Comparison of ENCODE assay signal across 8 cellular contexts in genomic region chr13:24747248-24748151, GRCh38. TPM values are rescaled to one million over a fixed set of nuclear protein-coding genes. Genes with fewer than 3 reads are reported as not detected.
A peak's percentile ranks its signal among the peaks of the same experiment; 100 is the strongest.
DNase-seq lines count a peak whose midpoint lies in the region; ATAC-seq and TF ChIP-seq lines count a peak whose summit lies in the region.

No MANE protein-coding gene starts in this region.

- no CpG with 5 or more reads among the region's 68 CpGs for WGBS in iPS DF 6.9 (ENCODE audit: insufficient coverage, insufficient read length)

- no peaks in the 10 kb centered on the region for H3K36me3 ChIP-seq in left ventricle myocardium inferior
- H3K36me3 ChIP-seq in iPS DF 6.9 (ENCODE audit: control insufficient read depth, insufficient read depth, low read length), result no peaks in the 10 kb centered on the region; the same call in 1 of the 2 replicates

- H3K4me3 Mint-ChIP-seq in activated B cell treated with CpG ODN at 0.5 μM for 24 hours, result peak overlapping the region; percentile 66
- H3K4me3 Mint-ChIP-seq in stimulated activated effector memory CD8-positive, alpha-beta T cell treated with anti-CD3 and anti-CD28 coated beads, Interleukin-12 subunit alpha, Interleukin-12 subunit beta, amount 100 ng/mL, for 72 hours, result peak overlapping the region; percentile 62

- peaks cover 21% of the 10 kb centered on the region for H3K4me1 ChIP-seq in left ventricle myocardium inferior
- H3K4me1 ChIP-seq in iPS DF 6.9 (ENCODE audit: control insufficient read depth, insufficient read depth, low read length), result peaks cover 7% of the 10 kb centered on the region; the same call in 1 of the 2 replicates

- POLR2A ChIA-PET in activated B cell treated with CpG ODN at 0.5 μM for 24 hours (lab: Charles Lee), result no interaction called here

- intact Hi-C loops in left ventricle myocardium inferior (cut with micrococcal nuclease) (no loop called here), Right ventricle myocardium superior (cut with DNase I) (no loop called here), activated B cell treated with CpG ODN at 0.5 μM for 24 hours (cut with micrococcal nuclease) (no loop called here)

- H3K4me1 Mint-ChIP-seq in activated B cell treated with CpG ODN at 0.5 μM for 24 hours, result peaks cover 18% of the 10 kb centered on the region
- peaks cover 8% of the 10 kb centered on the region for H3K4me1 Mint-ChIP-seq in stimulated activated effector memory CD8-positive, alpha-beta T cell treated with anti-CD3 and anti-CD28 coated beads, Interleukin-12 subunit alpha, Interleukin-12 subunit beta, amount 100 ng/mL, for 72 hours

- H3K36me3 Mint-ChIP-seq in activated B cell treated with CpG ODN at 0.5 μM for 24 hours (ENCODE audit: low read depth), result no peaks in the 10 kb centered on the region
- H3K36me3 Mint-ChIP-seq in stimulated activated effector memory CD8-positive, alpha-beta T cell treated with anti-CD3 and anti-CD28 coated beads, Interleukin-12 subunit alpha, Interleukin-12 subunit beta, amount 100 ng/mL, for 72 hours, result no peaks in the 10 kb centered on the region

- no peak overlapping the region for H3K27ac Mint-ChIP-seq in activated B cell treated with CpG ODN at 0.5 μM for 24 hours
- no peak overlapping the region for H3K27ac Mint-ChIP-seq in stimulated activated effector memory CD8-positive, alpha-beta T cell treated with anti-CD3 and anti-CD28 coated beads, Interleukin-12 subunit alpha, Interleukin-12 subunit beta, amount 100 ng/mL, for 72 hours

- H3K4me3 ChIP-seq in left ventricle myocardium inferior (peak overlapping the region; percentile 60), iPS DF 6.9 (ENCODE audit: low read length) (peak overlapping the region; percentile 41; the same call in 1 of the 2 replicates)

- no peak overlapping the region for H3K27ac ChIP-seq in left ventricle myocardium inferior (replicated peaks)
- H3K27ac ChIP-seq in iPS DF 6.9 (ENCODE audit: low read length), result no peak overlapping the region

- CTCF ChIA-PET in activated B cell treated with CpG ODN at 0.5 μM for 24 hours (lab: Charles Lee), result no interaction called here

- peaks cover 100% of the 10 kb centered on the region for H3K27me3 ChIP-seq in left ventricle myocardium inferior (ENCODE audit: low read depth)
- H3K27me3 ChIP-seq in iPS DF 6.9 (ENCODE audit: control insufficient read depth, insufficient read depth, low read length), result peaks cover 45% of the 10 kb centered on the region

- TF ChIP-seq CTCF in left ventricle myocardium inferior (IDR thresholded peaks at IDR 0.05; ENCODE audit: borderline replicate concordance) (no peak), activated B cell treated with CpG ODN at 0.5 μM for 24 hours (IDR thresholded peaks at IDR 0.05) (no peak)

- no peak for DNase-seq in left ventricle myocardium inferior
- no peak for DNase-seq in Right ventricle myocardium superior
- no peak for DNase-seq in activated B cell treated with CpG ODN at 0.5 μM for 24 hours
- DNase-seq in iPS DF 6.9 (ENCODE audit: low read depth, low spot score), result no peak
- no peak for DNase-seq in stimulated activated effector memory CD8-positive, alpha-beta T cell treated with anti-CD3 and anti-CD28 coated beads, Interleukin-12 subunit alpha, Interleukin-12 subunit beta, amount 100 ng/mL, for 72 hours (ENCODE audit: low spot score in 2 of 2)
- no peak for DNase-seq in NAMALWA (ENCODE audit: low spot score)

- H3K9me3 ChIP-seq in left ventricle myocardium inferior (replicated peaks) (no peaks in the 10 kb centered on the region), iPS DF 6.9 (ENCODE audit: control insufficient read depth, insufficient read depth, low read length) (no peaks in the 10 kb centered on the region)

- ATAC-seq in Right ventricle myocardium superior (ENCODE audit: poor library complexity), result no peak
- no peak for ATAC-seq in activated B cell treated with CpG ODN at 0.5 μM for 24 hours (ENCODE audit: low read depth)
- peak; percentile 48 for ATAC-seq in stimulated activated effector memory CD8-positive, alpha-beta T cell treated with anti-CD3 and anti-CD28 coated beads, Interleukin-12 subunit alpha, Interleukin-12 subunit beta, amount 100 ng/mL, for 72 hours
- ATAC-seq in GM18907 (IDR thresholded peaks at IDR 0.05; ENCODE audit: unreplicated experiment), result no peak
- ATAC-seq in HG02623 (IDR thresholded peaks at IDR 0.05; ENCODE audit: unreplicated experiment), result no peak

- peaks cover 36% of the 10 kb centered on the region for H3K27me3 Mint-ChIP-seq in activated B cell treated with CpG ODN at 0.5 μM for 24 hours

- H3K9me3 Mint-ChIP-seq in activated B cell treated with CpG ODN at 0.5 μM for 24 hours, result no peaks in the 10 kb centered on the region
- no peaks in the 10 kb centered on the region for H3K9me3 Mint-ChIP-seq in stimulated activated effector memory CD8-positive, alpha-beta T cell treated with anti-CD3 and anti-CD28 coated beads, Interleukin-12 subunit alpha, Interleukin-12 subunit beta, amount 100 ng/mL, for 72 hours

RNA-seq across cellular contexts. Expression of gene RNF17, which starts 16.5 kb away (rescaled TPM):
- total RNA-seq in left ventricle myocardium inferior (not detected), Right ventricle myocardium superior (not detected), activated B cell treated with CpG ODN at 0.5 μM for 24 hours (not detected in 2 replicates)
